In genomic region chr19:51931921-51932320, GRCh38 we compare ENCODE assay signal across 17 cellular contexts. TPM values are rescaled to one million over a fixed set of nuclear protein-coding genes. Genes with fewer than 3 reads are reported as not detected.
DNase-seq lines count a peak whose midpoint lies in the region; ATAC-seq, FAIRE-seq and TF ChIP-seq lines count a peak whose summit lies in the region.
"Had no signal": no experiment of that assay in that cellular context is flagged by ENCODE, and none has a peak within 500 bp of the region (broad histone marks: within the 10 kb centered on the region; RNA-seq: fewer than 3 reads in every experiment).

No MANE protein-coding gene starts in this region.

- H3K79me2 ChIP-seq in HepG2 (ENCODE audit: insufficient read depth, low read length) (peaks cover 13% of the 10 kb centered on the region), mesendoderm (ENCODE audit: control insufficient read depth, insufficient read depth, low read length) (peaks cover 11% of the 10 kb centered on the region)

- H4K20me1 ChIP-seq in HepG2 (ENCODE audit: insufficient read depth, low read length) = no peaks in the 10 kb centered on the region

- BruUV-seq in HepG2 (replicated peaks; lab: Mats Ljungman, UMichigan) = no TSS peak

- peaks cover 94% of the 10 kb centered on the region for H3K36me3 Mint-ChIP-seq in endodermal cell (ENCODE audit: low read depth)

- no peak overlapping the region for H3K4ac ChIP-seq in mesendoderm (ENCODE audit: low read depth, low read length)

- H3K18ac ChIP-seq in mesendoderm (ENCODE audit: low read length) = no peak overlapping the region

- H3K27me3 ChIP-seq in HepG2 (ENCODE audit: control insufficient read depth in 1 of 2, insufficient read depth in 2 of 2, low read length in 2 of 2) (no peaks in the 10 kb centered on the region; a peak in 1 of 5 replicates), right lobe of liver (no peaks in the 10 kb centered on the region), endodermal cell (ENCODE audit: control insufficient read depth, insufficient read depth, low read length, poor library complexity, severe bottlenecking) (no peaks in the 10 kb centered on the region), mesendoderm (ENCODE audit: insufficient read depth, low read length, poor library complexity) (no peaks in the 10 kb centered on the region)

- no peak for ATAC-seq in HepG2
- ATAC-seq in right lobe of liver = no peak
- no peak for ATAC-seq in GM21390 (IDR thresholded peaks at IDR 0.05; ENCODE audit: unreplicated experiment)
- ATAC-seq: A549 had no signal

- POLR2A ChIA-PET in HepG2 (lab: Yijun Ruan, JAX) = no interaction called here
- POLR2A ChIA-PET in GM10248 (lab: Yijun Ruan, JAX) = no interaction called here

- H3K27ac ChIP-seq in HepG2 (ENCODE audit: extremely low read length, insufficient read depth, low read length) (no peak overlapping the region), right lobe of liver (no peak overlapping the region), endodermal cell (ENCODE audit: low read depth, low read length) (no peak overlapping the region), mesendoderm (ENCODE audit: low read depth, low read length) (no peak overlapping the region)
- H3K27ac ChIP-seq: 22Rv1, A549, C4-2B, HL-60 had no signal

- no peak overlapping the region for H3K9ac ChIP-seq in HepG2 (ENCODE audit: insufficient read depth, low read depth, low read length)
- no peak overlapping the region for H3K9ac ChIP-seq in endodermal cell (ENCODE audit: extremely low read depth, low read length, poor library complexity, severe bottlenecking)
- H3K9ac ChIP-seq in mesendoderm (ENCODE audit: low read length) = no peak overlapping the region

- 90% methylated on average over 8 of the region's 8 CpGs for WGBS in HepG2 (ENCODE audit: low lambda C conversion rate)
- WGBS in right lobe of liver (ENCODE audit: insufficient coverage, low coverage, low lambda C conversion rate, missing lambda C conversion rate) = 90% methylated on average over 5 of the region's 8 CpGs
- 95% methylated on average over 6 to 8 of the region's 8 CpGs for WGBS in endodermal cell (ENCODE audit: insufficient coverage in 1 of 2, insufficient read length in 1 of 2), 2 experiments
- WGBS in mesendoderm (ENCODE audit: extremely low coverage, insufficient coverage, low lambda C conversion rate) = no CpG with 5 or more reads among the region's 8 CpGs

- H3K79me1 ChIP-seq in mesendoderm (ENCODE audit: low read length) = peaks cover 6% of the 10 kb centered on the region

- DNase-seq in HepG2 (ENCODE audit: low spot score) (no peak), right lobe of liver (no peak), endodermal cell (no peak), mesendoderm (peak; percentile 50), GM10248 (ENCODE audit: extremely low spot score) (no peak), HTR-8/SVneo (ENCODE audit: insufficient read length, low spot score) (no peak)
- DNase-seq: AML-193; Caco-2; CD4-positive, alpha-beta T cell; GDM1; HCEC 1CT had no signal

- peaks cover 11% of the 10 kb centered on the region; the same call in 1 of the 2 replicates for H3K9me3 ChIP-seq in HepG2 (ENCODE audit: low read length)
- peaks cover 0 to 20% (median 4%) of the 10 kb centered on the region in 4 donors for H3K9me3 ChIP-seq in right lobe of liver
- H3K9me3 ChIP-seq in endodermal cell (ENCODE audit: control insufficient read depth, low read length) = peaks cover 89% of the 10 kb centered on the region

- no peak overlapping the region for H4K8ac ChIP-seq in mesendoderm (ENCODE audit: low read depth, low read length)

- CTCF ChIA-PET in HepG2 (lab: Yijun Ruan, JAX; ENCODE audit: low intra/inter-chr PET ratio, low total read pairs) (no interaction called here), GM10248 (lab: Yijun Ruan, JAX) (no interaction called here)

- TF ChIP-seq CTCF in HepG2 (CRISPR knock-in tag; IDR thresholded peaks at IDR 0.05) (no peak), right lobe of liver (IDR thresholded peaks at IDR 0.05) (no peak), endodermal cell (conservative IDR thresholded peaks at IDR 0.05) (no peak), GM10248 (IDR thresholded peaks at IDR 0.05; ENCODE audit: control extremely low read depth, extremely low read depth, low read depth, missing control alignments) (no peak)

- H3K27ac Mint-ChIP-seq in endodermal cell = no peak overlapping the region
- H3K27ac Mint-ChIP-seq: CD4-positive, alpha-beta T cell had no signal

- H4K5ac ChIP-seq in mesendoderm (ENCODE audit: low read length) = no peak overlapping the region

- H2BK5ac ChIP-seq in mesendoderm (ENCODE audit: low read length) = no peak overlapping the region

- peaks cover 16 to 40% of the 10 kb centered on the region in 2 experiments; a peak in 4 of 5 replicates for H3K36me3 ChIP-seq in HepG2 (replicated peaks in 1 of 2; ENCODE audit: control insufficient read depth in 1 of 2, insufficient read depth in 2 of 2, low read length in 2 of 2)
- peaks cover 0 to 29% (median 6%) of the 10 kb centered on the region in 4 donors for H3K36me3 ChIP-seq in right lobe of liver
- peaks cover 83% of the 10 kb centered on the region for H3K36me3 ChIP-seq in endodermal cell (ENCODE audit: control insufficient read depth, insufficient read depth, low read length)
- peaks cover 6% of the 10 kb centered on the region for H3K36me3 ChIP-seq in mesendoderm (ENCODE audit: control insufficient read depth, insufficient read depth, low read length)

- peaks cover 2% of the 10 kb centered on the region for H3K27me3 Mint-ChIP-seq in endodermal cell (ENCODE audit: insufficient read depth)
- H3K27me3 Mint-ChIP-seq: CD4-positive, alpha-beta T cell had no signal

- no peak for TF ChIP-seq RAD21 in HepG2 (CRISPR knock-in tag; IDR thresholded peaks at IDR 0.05)

- H2AK5ac ChIP-seq in mesendoderm (ENCODE audit: low read length) = no peak overlapping the region

- FAIRE-seq in HepG2 (lab: Jason Lieb, UNC) (no peak), HTR-8/SVneo (lab: Jason Lieb, UNC) (no peak)
- FAIRE-seq: A549, D721Med had no signal

- H3K4me1 Mint-ChIP-seq in endodermal cell = no peaks in the 10 kb centered on the region

- no peak overlapping the region for H3K4me3 Mint-ChIP-seq in endodermal cell
- H3K4me3 Mint-ChIP-seq: CD4-positive, alpha-beta T cell had no signal

- peaks cover 89% of the 10 kb centered on the region for H3K9me3 Mint-ChIP-seq in endodermal cell

- H3K4me1 ChIP-seq in HepG2 (ENCODE audit: insufficient read depth, low read length) (peaks cover 15% of the 10 kb centered on the region), right lobe of liver (peaks cover 0 to 7% (median 0%) of the 10 kb centered on the region in 4 donors), endodermal cell (ENCODE audit: control insufficient read depth, insufficient read depth, low read length) (no peaks in the 10 kb centered on the region), mesendoderm (ENCODE audit: control insufficient read depth, low read depth, low read length) (peaks cover 2% of the 10 kb centered on the region)
- H3K4me1 ChIP-seq: A549, Caco-2 had no signal

- H2AFZ ChIP-seq in HepG2 (ENCODE audit: low read length) = no peak overlapping the region

- intact Hi-C loops in HepG2 (cut with micrococcal nuclease; ENCODE audit: unreplicated experiment) = no loop called here
- intact Hi-C loops in right lobe of liver (cut with DNase I) = no loop called here

- no peak overlapping the region for H2BK120ac ChIP-seq in mesendoderm (ENCODE audit: low read depth, low read length)

- TF ChIP-seq EP300 in HepG2 (IDR thresholded peaks at IDR 0.05; ENCODE audit: low read depth in 2 of 2, low read length in 2 of 2) (no peak), HepG2 (CRISPR knock-in tag; IDR thresholded peaks at IDR 0.05; ENCODE audit: borderline replicate concordance) (no peak)

- H3K4me3 ChIP-seq in HepG2 (replicated peaks in 1 of 3; ENCODE audit: insufficient read depth in 1 of 3, low read depth in 2 of 3, low read length in 3 of 3) (no peak overlapping the region), right lobe of liver (no peak overlapping the region), endodermal cell (ENCODE audit: low read length) (peak overlapping the region; percentile 90), mesendoderm (ENCODE audit: low read length) (no peak overlapping the region)
- H3K4me3 ChIP-seq: A549 had no signal

- H3K56ac ChIP-seq in mesendoderm (ENCODE audit: low read length) = no peak overlapping the region

- H3K4me2 ChIP-seq in HepG2 (ENCODE audit: low read depth, low read length) (no peak overlapping the region), mesendoderm (ENCODE audit: low read length) (no peak overlapping the region)
- H3K4me2 ChIP-seq: A549 had no signal

- no peak overlapping the region for H3K23ac ChIP-seq in mesendoderm (ENCODE audit: low read length)

- in situ Hi-C loops in HepG2 (cut with HindIII; ENCODE audit: extremely low pct_ligation_motif_present, low pct_unique_long_range_greater_than_20kb) = no loop called here

- no peak overlapping the region for H2BK15ac ChIP-seq in mesendoderm (replicated peaks; ENCODE audit: low read depth)

- TF ChIP-seq POLR2A in HepG2 (IDR thresholded peaks at IDR 0.05; ENCODE audit: insufficient read depth in 1 of 2, low read depth in 2 of 2, low read length in 2 of 2) (no peak), right lobe of liver (IDR thresholded peaks at IDR 0.05) (no peak)

RNA-seq across cellular contexts. Expression of gene ZNF613, which starts 4.6 kb away (rescaled TPM):
- total RNA-seq in HepG2 (2016; rRNA removed; fragmentation: Illumina TruSeq; extraction: Trizol) = 8.3 and 9.6 TPM in 2 replicates
- 1.7 and 1.9 TPM in 2 replicates for total RNA-seq in HepG2 (2016; cell fraction: cytosol; rRNA removed; fragmentation: Illumina TruSeq; extraction: Trizol; ENCODE audit: low read depth)
- total RNA-seq in HepG2 (2016; cell fraction: insoluble cytoplasmic fraction; rRNA removed; fragmentation: Illumina TruSeq; extraction: Trizol) = 6.6 and 9.2 TPM in 2 replicates
- 3.4 and 3.8 TPM in 2 replicates for total RNA-seq in HepG2 (2016; cell fraction: membrane; rRNA removed; fragmentation: Illumina TruSeq; extraction: Trizol)
- 6.4 and 7.1 TPM in 2 replicates for total RNA-seq in HepG2 (2016; cell fraction: nucleus; rRNA removed; fragmentation: Illumina TruSeq; extraction: Trizol)
- polyA plus RNA-seq in HepG2 (2011; rRNA removed) = 3.6 and 3.7 TPM in 2 replicates
- polyA plus RNA-seq in HepG2 (2011; cell fraction: cytosol; rRNA removed) = 1.8 and 2.5 TPM in 2 replicates
- polyA plus RNA-seq in HepG2 (2011; cell fraction: nucleus; rRNA removed) = 3.3 and 4.1 TPM in 2 replicates
- 2.3 and 3.3 TPM in 2 replicates for polyA plus RNA-seq in HepG2 (2012)
- polyA plus RNA-seq in HepG2 (2016; cell fraction: cytosol; fragmentation: Illumina TruSeq; extraction: Trizol; ENCODE audit: low read depth) = 0.77 TPM in 2 replicates
- polyA plus RNA-seq in HepG2 (2016; cell fraction: insoluble cytoplasmic fraction; fragmentation: Illumina TruSeq; extraction: Trizol; ENCODE audit: low read depth) = 4.8 and 6.5 TPM in 2 replicates
- polyA plus RNA-seq in HepG2 (2016; cell fraction: membrane; fragmentation: Illumina TruSeq; extraction: Trizol; ENCODE audit: low read depth) = 0.82 and 1.8 TPM in 2 replicates
- polyA plus RNA-seq in HepG2 (2016; cell fraction: nucleus; fragmentation: Illumina TruSeq; extraction: Trizol; ENCODE audit: insufficient read depth, low read depth) = 7.2 and 8.4 TPM in 2 replicates
- 2.5 and 3.5 TPM in 2 replicates for polyA minus RNA-seq in HepG2 (2011; rRNA and poly(A)+ RNA removed; ENCODE audit: low replicate concordance)
- 2.9 and 3.9 TPM in 2 replicates for polyA minus RNA-seq in HepG2 (2011; cell fraction: cytosol; rRNA and poly(A)+ RNA removed)
- polyA minus RNA-seq in HepG2 (2011; cell fraction: nucleus; rRNA and poly(A)+ RNA removed) = 14.9 and 18.2 TPM in 2 replicates
- total RNA-seq in right lobe of liver = 1 to 10 TPM in 5 of 6 experiments, under 1 TPM in 1; 0.87 to 2.7 (median 2.2) TPM
- 10 to 100 TPM; 17.5 to 22.5 TPM for total RNA-seq in endodermal cell
- polyA plus RNA-seq in endodermal cell (2013, experiment 1 of 2) = 6.6 TPM
- polyA plus RNA-seq in endodermal cell (2013, experiment 2 of 2) = 5.7 TPM
- polyA plus RNA-seq in mesendoderm (2013, experiment 1 of 2) = 8.3 TPM
- polyA plus RNA-seq in mesendoderm (2013, experiment 2 of 2) = 8.0 TPM

RNA-seq across cellular contexts. Expression of gene ZNF649, which starts 27.1 kb away (rescaled TPM):
- 13.4 and 13.9 TPM in 2 replicates for total RNA-seq in HepG2 (2016; rRNA removed; fragmentation: Illumina TruSeq; extraction: Trizol)
- 1.3 TPM in 2 replicates for total RNA-seq in HepG2 (2016; cell fraction: cytosol; rRNA removed; fragmentation: Illumina TruSeq; extraction: Trizol; ENCODE audit: low read depth)
- total RNA-seq in HepG2 (2016; cell fraction: insoluble cytoplasmic fraction; rRNA removed; fragmentation: Illumina TruSeq; extraction: Trizol) = 12.6 and 13.3 TPM in 2 replicates
- total RNA-seq in HepG2 (2016; cell fraction: membrane; rRNA removed; fragmentation: Illumina TruSeq; extraction: Trizol) = 3.4 and 5.6 TPM in 2 replicates
- 18.1 and 25.0 TPM in 2 replicates for total RNA-seq in HepG2 (2016; cell fraction: nucleus; rRNA removed; fragmentation: Illumina TruSeq; extraction: Trizol)
- 2.6 and 3.0 TPM in 2 replicates for polyA plus RNA-seq in HepG2 (2011; rRNA removed)
- polyA plus RNA-seq in HepG2 (2011; cell fraction: cytosol; rRNA removed) = 0.82 and 1.4 TPM in 2 replicates
- polyA plus RNA-seq in HepG2 (2011; cell fraction: nucleus; rRNA removed) = 5.4 and 5.9 TPM in 2 replicates
- 2.4 and 4.6 TPM in 2 replicates for polyA plus RNA-seq in HepG2 (2012)
- 0.31 and 0.35 TPM in 2 replicates for polyA plus RNA-seq in HepG2 (2016; cell fraction: cytosol; fragmentation: Illumina TruSeq; extraction: Trizol; ENCODE audit: low read depth)
- 6.6 and 6.8 TPM in 2 replicates for polyA plus RNA-seq in HepG2 (2016; cell fraction: insoluble cytoplasmic fraction; fragmentation: Illumina TruSeq; extraction: Trizol; ENCODE audit: low read depth)
- 0.82 and 1.0 TPM in 2 replicates for polyA plus RNA-seq in HepG2 (2016; cell fraction: membrane; fragmentation: Illumina TruSeq; extraction: Trizol; ENCODE audit: low read depth)
- polyA plus RNA-seq in HepG2 (2016; cell fraction: nucleus; fragmentation: Illumina TruSeq; extraction: Trizol; ENCODE audit: insufficient read depth, low read depth) = 7.2 and 10.7 TPM in 2 replicates
- polyA minus RNA-seq in HepG2 (2011; rRNA and poly(A)+ RNA removed; ENCODE audit: low replicate concordance) = 0.12 and 6.1 TPM in 2 replicates
- polyA minus RNA-seq in HepG2 (2011; cell fraction: cytosol; rRNA and poly(A)+ RNA removed) = 3.3 and 3.6 TPM in 2 replicates
- 37.2 and 49.7 TPM in 2 replicates for polyA minus RNA-seq in HepG2 (2011; cell fraction: nucleus; rRNA and poly(A)+ RNA removed)
- total RNA-seq in right lobe of liver = 1 to 10 TPM; 2.0 to 5.4 (median 2.4) TPM
- total RNA-seq in endodermal cell = 10 to 100 TPM; 61.0 to 69.3 TPM
- 24.6 TPM for polyA plus RNA-seq in endodermal cell (2013, experiment 1 of 2)
- polyA plus RNA-seq in endodermal cell (2013, experiment 2 of 2) = 21.7 TPM
- 74.3 TPM for polyA plus RNA-seq in mesendoderm (2013, experiment 1 of 2)
- polyA plus RNA-seq in mesendoderm (2013, experiment 2 of 2) = 75.9 TPM

RNA-seq across cellular contexts. Expression of gene ZNF577, which starts 44.2 kb away (rescaled TPM):
- 3.2 and 5.7 TPM in 2 replicates for total RNA-seq in HepG2 (2016; rRNA removed; fragmentation: Illumina TruSeq; extraction: Trizol)
- 27.9 and 28.0 TPM in 2 replicates for total RNA-seq in HepG2 (2016; cell fraction: cytosol; rRNA removed; fragmentation: Illumina TruSeq; extraction: Trizol; ENCODE audit: low read depth)
- 4.0 and 7.0 TPM in 2 replicates for total RNA-seq in HepG2 (2016; cell fraction: insoluble cytoplasmic fraction; rRNA removed; fragmentation: Illumina TruSeq; extraction: Trizol)
- total RNA-seq in HepG2 (2016; cell fraction: membrane; rRNA removed; fragmentation: Illumina TruSeq; extraction: Trizol) = 5.4 and 8.7 TPM in 2 replicates
- 11.7 and 17.0 TPM in 2 replicates for total RNA-seq in HepG2 (2016; cell fraction: nucleus; rRNA removed; fragmentation: Illumina TruSeq; extraction: Trizol)
- 7.1 and 7.6 TPM in 2 replicates for polyA plus RNA-seq in HepG2 (2011; rRNA removed)
- 1.0 and 2.1 TPM in 2 replicates for polyA plus RNA-seq in HepG2 (2011; cell fraction: cytosol; rRNA removed)
- polyA plus RNA-seq in HepG2 (2011; cell fraction: nucleus; rRNA removed) = 15.1 and 18.8 TPM in 2 replicates
- polyA plus RNA-seq in HepG2 (2012) = 2.9 and 5.2 TPM in 2 replicates
- polyA plus RNA-seq in HepG2 (2016; cell fraction: cytosol; fragmentation: Illumina TruSeq; extraction: Trizol; ENCODE audit: low read depth) = 0.58 and 0.89 TPM in 2 replicates
- 3.7 and 4.3 TPM in 2 replicates for polyA plus RNA-seq in HepG2 (2016; cell fraction: insoluble cytoplasmic fraction; fragmentation: Illumina TruSeq; extraction: Trizol; ENCODE audit: low read depth)
- 0.81 and 0.90 TPM in 2 replicates for polyA plus RNA-seq in HepG2 (2016; cell fraction: membrane; fragmentation: Illumina TruSeq; extraction: Trizol; ENCODE audit: low read depth)
- 12.5 and 13.3 TPM in 2 replicates for polyA plus RNA-seq in HepG2 (2016; cell fraction: nucleus; fragmentation: Illumina TruSeq; extraction: Trizol; ENCODE audit: insufficient read depth, low read depth)
- 10.4 TPM in 1 of 2 replicates, not detected in the other for polyA minus RNA-seq in HepG2 (2011; rRNA and poly(A)+ RNA removed; ENCODE audit: low replicate concordance)
- 2.7 and 4.2 TPM in 2 replicates for polyA minus RNA-seq in HepG2 (2011; cell fraction: cytosol; rRNA and poly(A)+ RNA removed)
- 38.0 and 49.0 TPM in 2 replicates for polyA minus RNA-seq in HepG2 (2011; cell fraction: nucleus; rRNA and poly(A)+ RNA removed)
- 1 to 10 TPM; 1.4 to 6.6 (median 3.8) TPM for total RNA-seq in right lobe of liver
- 10 to 100 TPM; 25.8 to 31.1 TPM for total RNA-seq in endodermal cell
- 16.8 TPM for polyA plus RNA-seq in endodermal cell (2013, experiment 1 of 2)
- 14.0 TPM for polyA plus RNA-seq in endodermal cell (2013, experiment 2 of 2)
- 13.3 TPM for polyA plus RNA-seq in mesendoderm (2013, experiment 1 of 2)
- 12.7 TPM for polyA plus RNA-seq in mesendoderm (2013, experiment 2 of 2)

RNA-seq across cellular contexts. Expression of gene ZNF350, which starts 54.7 kb away (rescaled TPM):
- total RNA-seq in HepG2 (2016; rRNA removed; fragmentation: Illumina TruSeq; extraction: Trizol) (6.9 and 10.0 TPM in 2 replicates), right lobe of liver (1 to 10 TPM; 2.5 to 5.8 (median 3.4) TPM), endodermal cell (10 to 100 TPM in 1 of 2 donors, 1 to 10 TPM in 1; 8.3 to 11.2 TPM)
- total RNA-seq in HepG2 (2016; cell fraction: cytosol; rRNA removed; fragmentation: Illumina TruSeq; extraction: Trizol; ENCODE audit: low read depth) = 1.2 and 5.9 TPM in 2 replicates
- 6.7 and 9.5 TPM in 2 replicates for total RNA-seq in HepG2 (2016; cell fraction: insoluble cytoplasmic fraction; rRNA removed; fragmentation: Illumina TruSeq; extraction: Trizol)
- 2.5 and 4.6 TPM in 2 replicates for total RNA-seq in HepG2 (2016; cell fraction: membrane; rRNA removed; fragmentation: Illumina TruSeq; extraction: Trizol)
- 5.4 and 7.0 TPM in 2 replicates for total RNA-seq in HepG2 (2016; cell fraction: nucleus; rRNA removed; fragmentation: Illumina TruSeq; extraction: Trizol)
- polyA plus RNA-seq in HepG2 (2011; rRNA removed) = 3.0 and 3.7 TPM in 2 replicates
- polyA plus RNA-seq in HepG2 (2011; cell fraction: cytosol; rRNA removed) = 1.4 and 2.2 TPM in 2 replicates
- polyA plus RNA-seq in HepG2 (2011; cell fraction: nucleus; rRNA removed) = 2.1 and 3.4 TPM in 2 replicates
- 3.9 and 5.3 TPM in 2 replicates for polyA plus RNA-seq in HepG2 (2012)
- 0.47 and 0.63 TPM in 2 replicates for polyA plus RNA-seq in HepG2 (2016; cell fraction: cytosol; fragmentation: Illumina TruSeq; extraction: Trizol; ENCODE audit: low read depth)
- polyA plus RNA-seq in HepG2 (2016; cell fraction: insoluble cytoplasmic fraction; fragmentation: Illumina TruSeq; extraction: Trizol; ENCODE audit: low read depth) = 6.3 and 6.4 TPM in 2 replicates
- 0.85 and 0.90 TPM in 2 replicates for polyA plus RNA-seq in HepG2 (2016; cell fraction: membrane; fragmentation: Illumina TruSeq; extraction: Trizol; ENCODE audit: low read depth)
- 4.3 and 11.1 TPM in 2 replicates for polyA plus RNA-seq in HepG2 (2016; cell fraction: nucleus; fragmentation: Illumina TruSeq; extraction: Trizol; ENCODE audit: insufficient read depth, low read depth)
- polyA minus RNA-seq in HepG2 (2011; rRNA and poly(A)+ RNA removed; ENCODE audit: low replicate concordance) = 1.6 and 2.6 TPM in 2 replicates
- polyA minus RNA-seq in HepG2 (2011; cell fraction: cytosol; rRNA and poly(A)+ RNA removed) = 2.6 and 4.0 TPM in 2 replicates
- polyA minus RNA-seq in HepG2 (2011; cell fraction: nucleus; rRNA and poly(A)+ RNA removed) = 14.8 and 18.3 TPM in 2 replicates
- 6.5 TPM for polyA plus RNA-seq in endodermal cell (2013, experiment 1 of 2)
- polyA plus RNA-seq in endodermal cell (2013, experiment 2 of 2) = 6.4 TPM
- 5.1 TPM for polyA plus RNA-seq in mesendoderm (2013, experiment 1 of 2)
- polyA plus RNA-seq in mesendoderm (2013, experiment 2 of 2) = 5.3 TPM
